8 cellular contexts compared by ENCODE assay signal in genomic region chr3:50337175-50337861, GRCh38. TPM values are rescaled to one million over a fixed set of nuclear protein-coding genes. Genes with fewer than 3 reads are reported as not detected.
A peak's percentile ranks its signal among the peaks of the same experiment; 100 is the strongest.
DNase-seq lines count a peak whose midpoint lies in the region; ATAC-seq and TF ChIP-seq lines count a peak whose summit lies in the region.

No MANE protein-coding gene starts in this region.

- TF ChIP-seq CTCF in OCI-LY3 (IDR thresholded peaks at IDR 0.05; ENCODE audit: low read depth, low read length) (no peak), mucosa of descending colon (IDR thresholded peaks at IDR 0.05) (no peak)

- intact Hi-C loops in mucosa of descending colon (cut with DNase I, micrococcal nuclease) = no loop called here

- H3K79me2 ChIP-seq in OCI-LY3 (ENCODE audit: low read length) = peaks cover 59% of the 10 kb centered on the region

- ATAC-seq in GM21528 (IDR thresholded peaks at IDR 0.05; ENCODE audit: low FRiP score, unreplicated experiment) (peak; percentile 70), mucosa of descending colon (peak; percentile 87)

- no peaks in the 10 kb centered on the region for H3K27me3 ChIP-seq in OCI-LY3 (ENCODE audit: low read depth, low read length)

- peaks cover 21% of the 10 kb centered on the region for H3K4me1 ChIP-seq in OCI-LY3 (ENCODE audit: low read length)
- H3K4me1 ChIP-seq in mucosa of descending colon (ENCODE audit: low read depth) = peaks cover 60% of the 10 kb centered on the region

- peaks cover 23% of the 10 kb centered on the region for H3K36me3 ChIP-seq in OCI-LY3 (replicated peaks; ENCODE audit: low read depth, low read length)
- H3K36me3 ChIP-seq in mucosa of descending colon (ENCODE audit: low read depth) = no peaks in the 10 kb centered on the region

- peaks cover 15% of the 10 kb centered on the region for H4K20me1 ChIP-seq in OCI-LY3 (ENCODE audit: insufficient read depth, low read length)

- H3K9me3 ChIP-seq in OCI-LY3 (ENCODE audit: insufficient read depth, low read length) = no peaks in the 10 kb centered on the region
- no peaks in the 10 kb centered on the region for H3K9me3 ChIP-seq in mucosa of descending colon

- DNase-seq in DMS 273 treated with DMSO at 0.1 percent for 48 hours (lab: John Stamatoyannopoulos, UW) (peak; percentile 90), HuH-7.5 (ENCODE audit: low spot score) (peak; percentile 99), activated T-cell treated with anti-CD3 and anti-CD28 coated beads for 24 hours (ENCODE audit: low read depth) (peak; percentile 94), epidermal melanocyte (ENCODE audit: insufficient read length, low spot score) (peak; percentile 99), mucosa of descending colon (peak; percentile 99 to 100 (median 99))
- DNase-seq in stimulated activated CD8-positive, alpha-beta memory T cell treated with anti-CD3 and anti-CD28 coated beads, Interleukin-4, amount 100 ng/mL, for 1 hour (ENCODE audit: low read depth in 2 of 2, low spot score in 1 of 2) = peak; percentile 77 to 81

- H2AFZ ChIP-seq in OCI-LY3 (ENCODE audit: low read depth, low read length) = peak overlapping the region; percentile 31; the same call in 1 of the 2 replicates

- peak overlapping the region; percentile 82 for H3K27ac ChIP-seq in OCI-LY3 (ENCODE audit: low read length)

- H3K4me2 ChIP-seq in OCI-LY3 (ENCODE audit: low read length) = peak overlapping the region; percentile 85

- H3K4me3 ChIP-seq in OCI-LY3 (ENCODE audit: low read length) (peak overlapping the region; percentile 84), mucosa of descending colon (peak overlapping the region; percentile 53)

- peak overlapping the region; percentile 94 for H3K9ac ChIP-seq in OCI-LY3 (ENCODE audit: low read length)

RNA-seq across cellular contexts. Expression of gene RASSF1, which starts 3.3 kb away (rescaled TPM):
- 10 to 100 TPM; 10.9 to 25.7 (median 18.9) TPM for total RNA-seq in mucosa of descending colon

RNA-seq across cellular contexts. Expression of gene ZMYND10, which starts 8.2 kb away (rescaled TPM):
- under 1 TPM; 0.20 to 0.60 (median 0.31) TPM for total RNA-seq in mucosa of descending colon

RNA-seq across cellular contexts. Expression of gene TUSC2, which starts 9.3 kb away (rescaled TPM):
- total RNA-seq in mucosa of descending colon = 10 to 100 TPM; 23.8 to 35.7 (median 25.8) TPM

RNA-seq across cellular contexts. Expression of gene NPRL2, which starts 13.3 kb away (rescaled TPM):
- total RNA-seq in mucosa of descending colon = 10 to 100 TPM; 20.2 to 32.9 (median 25.0) TPM

RNA-seq across cellular contexts. Expression of gene CYB561D2, which starts 13.3 kb away (rescaled TPM):
- 10 to 100 TPM; 20.5 to 37.6 (median 36.7) TPM for total RNA-seq in mucosa of descending colon

Comparison
In these comparisons a context has a peak if more than half of its experiments do, and no peak if none do; other contexts are left out.
1. Peak in every context shown above with its lines: DNase-seq, ATAC-seq, H3K4me3 ChIP-seq and H3K27ac ChIP-seq.